16 cellular contexts compared by ENCODE assay signal in the genomic region with DNA sequence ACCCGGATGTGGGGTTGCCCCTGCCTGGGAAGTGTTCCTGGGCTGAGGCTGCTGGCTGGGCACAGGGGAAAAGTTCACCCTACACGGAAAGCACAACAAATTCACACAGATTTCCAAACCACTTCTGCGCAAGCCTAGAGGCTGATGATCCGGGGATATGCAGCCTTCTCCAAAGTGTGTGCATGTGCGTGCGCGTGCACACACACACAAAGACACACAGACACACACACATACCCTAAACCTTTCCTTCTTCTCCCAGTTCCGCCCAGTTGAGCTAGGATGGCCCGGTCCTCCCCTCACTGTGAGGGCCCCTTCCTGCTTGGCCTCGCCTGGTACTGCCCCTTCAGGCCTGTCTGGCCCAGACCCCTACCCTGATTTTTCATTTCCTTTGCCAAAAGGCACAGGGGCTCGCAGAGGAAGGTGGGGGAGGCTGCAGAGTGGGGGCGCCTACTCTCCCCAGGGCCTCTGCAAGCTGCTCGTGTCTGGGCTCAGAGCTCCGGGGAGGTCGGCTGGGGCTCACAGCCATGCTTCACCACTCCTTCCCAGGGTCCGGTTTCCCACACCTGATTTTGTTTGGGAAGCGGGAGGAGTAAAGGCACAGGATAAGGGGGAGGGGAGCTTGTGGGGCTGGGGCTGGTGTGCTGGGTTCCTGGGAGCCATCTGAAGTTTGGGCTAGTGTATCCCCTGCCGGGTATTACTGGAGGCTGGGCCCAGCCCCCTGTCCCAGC.
DNase-seq lines count a peak whose midpoint lies in the region; ATAC-seq, FAIRE-seq and TF ChIP-seq lines count a peak whose summit lies in the region.
"Had no signal": no experiment of that assay in that cellular context is flagged by ENCODE, and none has a peak within 500 bp of the region (broad histone marks: within the 10 kb centered on the region; RNA-seq: fewer than 3 reads in every experiment).

No MANE protein-coding gene starts in this region.

- peak overlapping the region; percentile 51; the same call in 1 of the 2 replicates for H4K8ac ChIP-seq in H1 (ENCODE audit: extremely low read depth, insufficient read depth, low read length)

- no peak overlapping the region for H2BK15ac ChIP-seq in H1 (ENCODE audit: low read length)

- no peaks in the 10 kb centered on the region for H3K79me2 ChIP-seq in H1 (ENCODE audit: control insufficient read depth in 1 of 2, insufficient read depth in 2 of 2, low read length in 2 of 2)

- H3K27me3 ChIP-seq in right cardiac atrium (ENCODE audit: control insufficient read depth, insufficient read depth): no peaks in the 10 kb centered on the region
- H3K27me3 ChIP-seq in H1 (replicated peaks in 1 of 4; ENCODE audit: control insufficient read depth in 3 of 4, extremely low read depth in 1 of 4, insufficient read depth in 3 of 4, low read length in 3 of 4): no peaks in the 10 kb centered on the region; a peak in 1 of 7 replicates
- H3K27me3 ChIP-seq in naive thymus-derived CD4-positive, alpha-beta T cell (ENCODE audit: control insufficient read depth in 2 of 2, insufficient read depth in 2 of 2, low read length in 2 of 2): no peaks in the 10 kb centered on the region

- POLR2A ChIA-PET in H1 (lab: Charles Lee; ENCODE audit: partially characterized antibody) (no interaction called here), WTC11 (lab: Charles Lee) (no interaction called here)
- POLR2A ChIA-PET in naive thymus-derived CD4-positive, alpha-beta T cell (lab: Charles Lee): no interaction called here

- H4K20me1 ChIP-seq in H1 (replicated peaks in 1 of 2; ENCODE audit: control insufficient read depth in 1 of 2, insufficient read depth in 2 of 2, low read length in 2 of 2): no peaks in the 10 kb centered on the region

- H3K23ac ChIP-seq in H1 (ENCODE audit: insufficient read length): no peak overlapping the region

- no peak overlapping the region for H2BK120ac ChIP-seq in H1 (replicated peaks; ENCODE audit: low read depth, low read length)

- FAIRE-seq in H1 (lab: Jason Lieb, UNC): no peak
- FAIRE-seq: A549, GM12891 had no signal

- no peak overlapping the region for H3K9ac ChIP-seq in H1 (replicated peaks in 1 of 4; ENCODE audit: extremely low read depth in 1 of 4, low read depth in 3 of 4, low read length in 3 of 4)

- no peak overlapping the region for H3K27ac Mint-ChIP-seq in naive thymus-derived CD4-positive, alpha-beta T cell
- no peak overlapping the region for H3K27ac Mint-ChIP-seq in WTC11
- H3K27ac Mint-ChIP-seq: CD4-positive, alpha-beta memory T cell had no signal

- ATAC-seq in Right ventricle myocardium superior (ENCODE audit: poor library complexity) (no peak), right cardiac atrium (no peak), GM21786 (IDR thresholded peaks at IDR 0.05; ENCODE audit: unreplicated experiment) (no peak), WTC11 (no peak; the same call in 1 of the 2 replicates)
- peak; percentile 18 for ATAC-seq in naive thymus-derived CD4-positive, alpha-beta T cell
- ATAC-seq: HCT116 had no signal

- no peak for TF ChIP-seq RAD21 in H1 (IDR thresholded peaks at IDR 0.05 in 1 of 2, conservative IDR thresholded peaks at IDR 0.05 in 1 of 2; ENCODE audit: low read depth in 2 of 2, low read length in 2 of 2)

- H3K9me3 Mint-ChIP-seq in naive thymus-derived CD4-positive, alpha-beta T cell: peaks cover 0 to 2% (median 0%) of the 10 kb centered on the region in 11 donors
- H3K9me3 Mint-ChIP-seq in WTC11: no peaks in the 10 kb centered on the region

- no peak overlapping the region for H4K5ac ChIP-seq in H1 (ENCODE audit: insufficient read length, low read depth, low read length)

- H3K27me3 Mint-ChIP-seq in naive thymus-derived CD4-positive, alpha-beta T cell: peaks cover 27 to 80% (median 32%) of the 10 kb centered on the region in 5 donors
- H3K27me3 Mint-ChIP-seq in WTC11 (ENCODE audit: low read depth): no peaks in the 10 kb centered on the region

- peaks cover 7% of the 10 kb centered on the region; the same call in 1 of the 2 replicates for H3K23me2 ChIP-seq in H1 (ENCODE audit: low read depth, low read length)

- H3K4me1 ChIP-seq in right cardiac atrium (ENCODE audit: control insufficient read depth, insufficient read depth, low read length): no peaks in the 10 kb centered on the region
- H3K4me1 ChIP-seq in H1 (replicated peaks in 1 of 4; ENCODE audit: control insufficient read depth in 3 of 4, insufficient read depth in 4 of 4, low read length in 3 of 4): peaks cover 0 to 39% (median 21%) of the 10 kb centered on the region in 4 experiments; a peak in 6 of 7 replicates
- H3K4me1 ChIP-seq in naive thymus-derived CD4-positive, alpha-beta T cell (ENCODE audit: control insufficient read depth in 2 of 2, insufficient read depth in 2 of 2, low read length in 2 of 2): no peaks in the 10 kb centered on the region
- H3K4me1 ChIP-seq: BE2C had no signal

- CTCF ChIA-PET in H1 (lab: Charles Lee; ENCODE audit: partially characterized antibody): interaction anchor here (0.6 to 2.0 kb wide), 7 partner anchors 11 to 789 kb away, joined by 3 to 7 read pairs (median 4); no protein-coding TSS in a partner anchor
- CTCF ChIA-PET in naive thymus-derived CD4-positive, alpha-beta T cell (lab: Charles Lee): no interaction called here
- CTCF ChIA-PET in WTC11 (lab: Charles Lee): interaction anchor here (0.5 to 2.0 kb wide), 6 partner anchors 8 to 174 kb away, joined by 3 to 12 read pairs (median 5); no protein-coding TSS in a partner anchor

- peak overlapping the region; percentile 87; the same call in 1 of the 2 replicates for H2BK12ac ChIP-seq in H1 (ENCODE audit: low read depth, low read length)

- peak overlapping the region; percentile 24 for H3K4ac ChIP-seq in H1 (replicated peaks; ENCODE audit: insufficient read length, low read depth, low read length)

- no peaks in the 10 kb centered on the region for H3K36me3 ChIP-seq in H1 (ENCODE audit: control insufficient read depth in 2 of 4, insufficient read depth in 4 of 4, low read length in 3 of 4)
- no peaks in the 10 kb centered on the region for H3K36me3 ChIP-seq in naive thymus-derived CD4-positive, alpha-beta T cell (ENCODE audit: control insufficient read depth in 2 of 3, insufficient read depth in 3 of 3, low read length in 3 of 3)
- H3K36me3 ChIP-seq: BE2C had no signal

- 0 out of 2 replicates have a peak overlapping the region, but pooled peaks have one; percentile 31 for H2AFZ ChIP-seq in H1 (ENCODE audit: low read length)

- H2BK20ac ChIP-seq in H1 (ENCODE audit: low read length): no peak overlapping the region

- intact Hi-C loops in Right ventricle myocardium superior (cut with DNase I): no loop called here
- intact Hi-C loops in right cardiac atrium (cut with DNase I): no loop called here
- intact Hi-C loops in naive thymus-derived CD4-positive, alpha-beta T cell (cut with micrococcal nuclease): no loop called here

- no peak overlapping the region for H3K14ac ChIP-seq in H1 (ENCODE audit: insufficient read length)

- peak overlapping the region; percentile 71; the same call in 1 of the 2 replicates for H2BK5ac ChIP-seq in H1 (ENCODE audit: low read depth, low read length)

- H2AK5ac ChIP-seq in H1 (ENCODE audit: low read depth, low read length): no peak overlapping the region; the same call in 1 of the 2 replicates

- WGBS in right cardiac atrium: 56% methylated on average over 18 of the region's 18 CpGs
- 71% methylated on average over 17 of the region's 18 CpGs; no CpG with 5 or more reads in 1 of the 2 experiments for WGBS in H1 (ENCODE audit: extremely low coverage in 1 of 2, insufficient coverage in 1 of 2, insufficient read length in 1 of 2, insufficient replicate concordance in 2 of 2, low coverage in 1 of 2, low lambda C conversion rate in 2 of 2, missing lambda C conversion rate in 1 of 2), 2 experiments

- H3K4me3 Mint-ChIP-seq in naive thymus-derived CD4-positive, alpha-beta T cell: peak overlapping the region in 5 of 10 donors; percentile 9 to 86 (median 21)
- H3K4me3 Mint-ChIP-seq in WTC11: no peak overlapping the region; the same call in 1 of the 2 replicates

- no peak overlapping the region for H3K27ac ChIP-seq in right cardiac atrium (ENCODE audit: low read length)
- no peak overlapping the region for H3K27ac ChIP-seq in H1 (ENCODE audit: low read depth, low read length)
- H3K27ac ChIP-seq in naive thymus-derived CD4-positive, alpha-beta T cell (ENCODE audit: low read depth, low read length): no peak overlapping the region
- H3K27ac ChIP-seq: A549, C4-2B, HL-60 had no signal

- peaks cover 4 to 10% (median 6%) of the 10 kb centered on the region in 7 donors for H3K4me1 Mint-ChIP-seq in naive thymus-derived CD4-positive, alpha-beta T cell
- peaks cover 47% of the 10 kb centered on the region for H3K4me1 Mint-ChIP-seq in WTC11

- H3K56ac ChIP-seq in H1 (replicated peaks; ENCODE audit: insufficient read length, low read depth, low read length): no peak overlapping the region

- H3K9me3 ChIP-seq in right cardiac atrium (ENCODE audit: control insufficient read depth, low read length) (no peaks in the 10 kb centered on the region), H1 (ENCODE audit: insufficient read depth in 2 of 2, low read depth in 1 of 2, low read length in 1 of 2) (no peaks in the 10 kb centered on the region)
- H3K9me3 ChIP-seq in naive thymus-derived CD4-positive, alpha-beta T cell (ENCODE audit: control insufficient read depth in 2 of 3, low read length in 3 of 3): no peaks in the 10 kb centered on the region
- H3K9me3 ChIP-seq: A549, BE2C had no signal

- DNase-seq in Right ventricle myocardium superior (peak; percentile 24), right cardiac atrium (no peak), H1 (ENCODE audit: low read depth in 1 of 2, low spot score in 2 of 2) (no peak), T-helper 2 cell (no peak), WTC11 (ENCODE audit: low spot score) (no peak)
- DNase-seq in naive thymus-derived CD4-positive, alpha-beta T cell: no peak
- DNase-seq: BE2C; CD4-positive, alpha-beta memory T cell; DMS79; GOT3 had no signal

- TF ChIP-seq EP300 in H1 (IDR thresholded peaks at IDR 0.05; ENCODE audit: borderline replicate concordance in 1 of 2, low read depth in 2 of 2, low read length in 2 of 2): no peak

- peak overlapping the region; percentile 1 to 97; a peak in 2 of 4 replicates for H3K4me2 ChIP-seq in H1 (ENCODE audit: insufficient read depth in 1 of 2, low read depth in 2 of 2, low read length in 2 of 2)
- H3K4me2 ChIP-seq: A549 had no signal

- TF ChIP-seq CTCF in H1 (IDR thresholded peaks at IDR 0.05; ENCODE audit: control extremely low read depth in 1 of 3, insufficient read depth in 1 of 3, low read depth in 1 of 3, low read length in 3 of 3) (no peak), WTC11 (IDR thresholded peaks at IDR 0.05) (no peak)

- H3K36me3 Mint-ChIP-seq in naive thymus-derived CD4-positive, alpha-beta T cell: peaks cover 0 to 4% (median 0%) of the 10 kb centered on the region in 5 donors
- no peaks in the 10 kb centered on the region for H3K36me3 Mint-ChIP-seq in WTC11
- H3K36me3 Mint-ChIP-seq: CD4-positive, alpha-beta memory T cell had no signal

- peak overlapping the region; percentile 83 for H3K18ac ChIP-seq in H1 (ENCODE audit: extremely low read depth, low read length)

- H3K4me3 ChIP-seq in right cardiac atrium (ENCODE audit: low read length) (no peak overlapping the region), H1 (ENCODE audit: extremely low read depth in 1 of 4, insufficient read depth in 2 of 4, low read depth in 3 of 4, low read length in 4 of 4) (peak overlapping the region in 1 of 4 experiments; percentile 11; a peak in 1 of 8 replicates)
- H3K4me3 ChIP-seq in naive thymus-derived CD4-positive, alpha-beta T cell (ENCODE audit: low read length): no peak overlapping the region
- H3K4me3 ChIP-seq: A549 had no signal

- no peak for TF ChIP-seq POLR2A in H1 (IDR thresholded peaks at IDR 0.05; ENCODE audit: control extremely low read depth in 1 of 2, low read depth in 2 of 2, low read length in 2 of 2)

- no peaks in the 10 kb centered on the region; the same call in 1 of the 2 replicates for H3K79me1 ChIP-seq in H1 (ENCODE audit: low read depth, low read length)

- H4K91ac ChIP-seq in H1 (replicated peaks; ENCODE audit: insufficient read length, low read length): peak overlapping the region; percentile 95
